In genomic region chr17:75366432-75366831, GRCh38 we compare ENCODE assay signal across 1 cellular context.
TF ChIP-seq lines count a peak whose summit lies in the region.

No MANE protein-coding gene starts in this region.

TF ChIP-seq in HEK293, 187 proteins besides CTCF, POLR2A, EP300 and RAD21 (continues in another document):
- TF ChIP-seq KLF7 (tag by site-specific recombination; IDR thresholded peaks at IDR 0.05; ENCODE audit: borderline replicate concordance) (no peak), PRDM10 (tag by site-specific recombination; IDR thresholded peaks at IDR 0.05) (no peak), RBAK (tag by site-specific recombination; IDR thresholded peaks at IDR 0.05) (no peak), ZNF510 (tag by site-specific recombination; IDR thresholded peaks at IDR 0.05; ENCODE audit: insufficient replicate concordance) (no peak), ZNF354C (tag by site-specific recombination; IDR thresholded peaks at IDR 0.05; ENCODE audit: borderline replicate concordance, low read depth) (no peak), ZNF610 (tag by site-specific recombination; IDR thresholded peaks at IDR 0.05; ENCODE audit: borderline replicate concordance) (no peak), ZSCAN4 (tag by site-specific recombination; IDR thresholded peaks at IDR 0.05) (no peak), ZNF837 (tag by site-specific recombination; IDR thresholded peaks at IDR 0.05) (no peak), WT1 (tag by site-specific recombination; IDR thresholded peaks at IDR 0.05) (0 out of 2 replicates have a peak, but pooled peaks have one; percentile 23), ZNF792 (tag by site-specific recombination; IDR thresholded peaks at IDR 0.05) (no peak), ZNF621 (tag by site-specific recombination; IDR thresholded peaks at IDR 0.05) (no peak), ZNF239 (tag by site-specific recombination; IDR thresholded peaks at IDR 0.05) (no peak), YY2 (tag by site-specific recombination; IDR thresholded peaks at IDR 0.05) (no peak), ZNF555 (tag by site-specific recombination; conservative IDR thresholded peaks at IDR 0.05) (no peak), SP7 (tag by site-specific recombination; IDR thresholded peaks at IDR 0.05) (no peak), FEZF1 (tag by site-specific recombination; IDR thresholded peaks at IDR 0.05) (no peak), ZNF174 (tag by site-specific recombination; IDR thresholded peaks at IDR 0.05) (no peak), ZNF23 (tag by site-specific recombination; IDR thresholded peaks at IDR 0.05; ENCODE audit: borderline replicate concordance) (no peak), TRIM28 (IDR thresholded peaks at IDR 0.05; ENCODE audit: borderline replicate concordance, low read length) (no peak), OSR2 (tag by site-specific recombination; IDR thresholded peaks at IDR 0.05) (peak; percentile 45; the same call in 1 of the 2 replicates), ZNF292 (tag by site-specific recombination; IDR thresholded peaks at IDR 0.05; ENCODE audit: borderline replicate concordance, low read depth) (no peak), ZNF404 (tag by site-specific recombination; IDR thresholded peaks at IDR 0.05) (no peak), ZSCAN16 (tag by site-specific recombination; IDR thresholded peaks at IDR 0.05) (no peak), ZFP41 (tag by site-specific recombination; IDR thresholded peaks at IDR 0.05; ENCODE audit: borderline replicate concordance) (no peak), ZNF223 (tag by site-specific recombination; IDR thresholded peaks at IDR 0.05) (no peak), ZNF626 (tag by site-specific recombination; IDR thresholded peaks at IDR 0.05) (no peak), BCL11B (tag by site-specific recombination; IDR thresholded peaks at IDR 0.05; ENCODE audit: low read depth) (no peak), HOXC10 (CRISPR knock-in tag; IDR thresholded peaks at IDR 0.05) (no peak), ZNF221 (tag by site-specific recombination; IDR thresholded peaks at IDR 0.05; ENCODE audit: borderline replicate concordance) (no peak), ZNF560 (tag by site-specific recombination; IDR thresholded peaks at IDR 0.05; ENCODE audit: borderline replicate concordance) (no peak), GLIS1 (tag by site-specific recombination; IDR thresholded peaks at IDR 0.05) (peak; percentile 83), ZNF513 (tag by site-specific recombination; IDR thresholded peaks at IDR 0.05) (no peak), ZFHX2 (tag by site-specific recombination; conservative IDR thresholded peaks at IDR 0.05) (peak; percentile 19; the same call in 1 of the 2 replicates), ZIC2 (tag by site-specific recombination; IDR thresholded peaks at IDR 0.05) (no peak), ZNF530 (tag by site-specific recombination; IDR thresholded peaks at IDR 0.05; ENCODE audit: low read depth) (no peak), KLF1 (tag by site-specific recombination; IDR thresholded peaks at IDR 0.05) (peak; percentile 57), OVOL3 (tag by site-specific recombination; IDR thresholded peaks at IDR 0.05) (no peak), ZNF777 (tag by site-specific recombination; IDR thresholded peaks at IDR 0.05; ENCODE audit: borderline replicate concordance) (no peak), GLI2 (tag by site-specific recombination; IDR thresholded peaks at IDR 0.05; ENCODE audit: borderline replicate concordance, low read depth) (no peak), ZNF707 (tag by site-specific recombination; IDR thresholded peaks at IDR 0.05) (no peak), EGR2 (tag by site-specific recombination; IDR thresholded peaks at IDR 0.05; ENCODE audit: low read depth) (peak; percentile 57), ZNF121 (tag by site-specific recombination; IDR thresholded peaks at IDR 0.05) (no peak), ATF2 (tag by site-specific recombination; IDR thresholded peaks at IDR 0.05; ENCODE audit: low read depth) (no peak), ZNF341 (tag by site-specific recombination; IDR thresholded peaks at IDR 0.05; ENCODE audit: low read depth) (no peak)
- TF ChIP-seq, protein P1, sequence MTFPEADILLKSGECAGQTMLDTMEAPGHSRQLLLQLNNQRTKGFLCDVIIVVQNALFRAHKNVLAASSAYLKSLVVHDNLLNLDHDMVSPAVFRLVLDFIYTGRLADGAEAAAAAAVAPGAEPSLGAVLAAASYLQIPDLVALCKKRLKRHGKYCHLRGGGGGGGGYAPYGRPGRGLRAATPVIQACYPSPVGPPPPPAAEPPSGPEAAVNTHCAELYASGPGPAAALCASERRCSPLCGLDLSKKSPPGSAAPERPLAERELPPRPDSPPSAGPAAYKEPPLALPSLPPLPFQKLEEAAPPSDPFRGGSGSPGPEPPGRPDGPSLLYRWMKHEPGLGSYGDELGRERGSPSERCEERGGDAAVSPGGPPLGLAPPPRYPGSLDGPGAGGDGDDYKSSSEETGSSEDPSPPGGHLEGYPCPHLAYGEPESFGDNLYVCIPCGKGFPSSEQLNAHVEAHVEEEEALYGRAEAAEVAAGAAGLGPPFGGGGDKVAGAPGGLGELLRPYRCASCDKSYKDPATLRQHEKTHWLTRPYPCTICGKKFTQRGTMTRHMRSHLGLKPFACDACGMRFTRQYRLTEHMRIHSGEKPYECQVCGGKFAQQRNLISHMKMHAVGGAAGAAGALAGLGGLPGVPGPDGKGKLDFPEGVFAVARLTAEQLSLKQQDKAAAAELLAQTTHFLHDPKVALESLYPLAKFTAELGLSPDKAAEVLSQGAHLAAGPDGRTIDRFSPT (tag by site-specific recombination; IDR thresholded peaks at IDR 0.05) = peak; percentile 33; the same call in 1 of the 2 replicates
- TF ChIP-seq, protein P2, sequence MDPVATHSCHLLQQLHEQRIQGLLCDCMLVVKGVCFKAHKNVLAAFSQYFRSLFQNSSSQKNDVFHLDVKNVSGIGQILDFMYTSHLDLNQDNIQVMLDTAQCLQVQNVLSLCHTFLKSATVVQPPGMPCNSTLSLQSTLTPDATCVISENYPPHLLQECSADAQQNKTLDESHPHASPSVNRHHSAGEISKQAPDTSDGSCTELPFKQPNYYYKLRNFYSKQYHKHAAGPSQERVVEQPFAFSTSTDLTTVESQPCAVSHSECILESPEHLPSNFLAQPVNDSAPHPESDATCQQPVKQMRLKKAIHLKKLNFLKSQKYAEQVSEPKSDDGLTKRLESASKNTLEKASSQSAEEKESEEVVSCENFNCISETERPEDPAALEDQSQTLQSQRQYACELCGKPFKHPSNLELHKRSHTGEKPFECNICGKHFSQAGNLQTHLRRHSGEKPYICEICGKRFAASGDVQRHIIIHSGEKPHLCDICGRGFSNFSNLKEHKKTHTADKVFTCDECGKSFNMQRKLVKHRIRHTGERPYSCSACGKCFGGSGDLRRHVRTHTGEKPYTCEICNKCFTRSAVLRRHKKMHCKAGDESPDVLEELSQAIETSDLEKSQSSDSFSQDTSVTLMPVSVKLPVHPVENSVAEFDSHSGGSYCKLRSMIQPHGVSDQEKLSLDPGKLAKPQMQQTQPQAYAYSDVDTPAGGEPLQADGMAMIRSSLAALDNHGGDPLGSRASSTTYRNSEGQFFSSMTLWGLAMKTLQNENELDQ (tag by site-specific recombination; IDR thresholded peaks at IDR 0.05; ENCODE audit: low read depth) = no peak
- TF ChIP-seq, protein P3, sequence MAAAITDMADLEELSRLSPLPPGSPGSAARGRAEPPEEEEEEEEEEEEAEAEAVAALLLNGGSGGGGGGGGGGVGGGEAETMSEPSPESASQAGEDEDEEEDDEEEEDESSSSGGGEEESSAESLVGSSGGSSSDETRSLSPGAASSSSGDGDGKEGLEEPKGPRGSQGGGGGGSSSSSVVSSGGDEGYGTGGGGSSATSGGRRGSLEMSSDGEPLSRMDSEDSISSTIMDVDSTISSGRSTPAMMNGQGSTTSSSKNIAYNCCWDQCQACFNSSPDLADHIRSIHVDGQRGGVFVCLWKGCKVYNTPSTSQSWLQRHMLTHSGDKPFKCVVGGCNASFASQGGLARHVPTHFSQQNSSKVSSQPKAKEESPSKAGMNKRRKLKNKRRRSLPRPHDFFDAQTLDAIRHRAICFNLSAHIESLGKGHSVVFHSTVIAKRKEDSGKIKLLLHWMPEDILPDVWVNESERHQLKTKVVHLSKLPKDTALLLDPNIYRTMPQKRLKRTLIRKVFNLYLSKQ (tag by site-specific recombination; IDR thresholded peaks at IDR 0.05; ENCODE audit: borderline replicate concordance) = no peak
- TF ChIP-seq, protein P4, sequence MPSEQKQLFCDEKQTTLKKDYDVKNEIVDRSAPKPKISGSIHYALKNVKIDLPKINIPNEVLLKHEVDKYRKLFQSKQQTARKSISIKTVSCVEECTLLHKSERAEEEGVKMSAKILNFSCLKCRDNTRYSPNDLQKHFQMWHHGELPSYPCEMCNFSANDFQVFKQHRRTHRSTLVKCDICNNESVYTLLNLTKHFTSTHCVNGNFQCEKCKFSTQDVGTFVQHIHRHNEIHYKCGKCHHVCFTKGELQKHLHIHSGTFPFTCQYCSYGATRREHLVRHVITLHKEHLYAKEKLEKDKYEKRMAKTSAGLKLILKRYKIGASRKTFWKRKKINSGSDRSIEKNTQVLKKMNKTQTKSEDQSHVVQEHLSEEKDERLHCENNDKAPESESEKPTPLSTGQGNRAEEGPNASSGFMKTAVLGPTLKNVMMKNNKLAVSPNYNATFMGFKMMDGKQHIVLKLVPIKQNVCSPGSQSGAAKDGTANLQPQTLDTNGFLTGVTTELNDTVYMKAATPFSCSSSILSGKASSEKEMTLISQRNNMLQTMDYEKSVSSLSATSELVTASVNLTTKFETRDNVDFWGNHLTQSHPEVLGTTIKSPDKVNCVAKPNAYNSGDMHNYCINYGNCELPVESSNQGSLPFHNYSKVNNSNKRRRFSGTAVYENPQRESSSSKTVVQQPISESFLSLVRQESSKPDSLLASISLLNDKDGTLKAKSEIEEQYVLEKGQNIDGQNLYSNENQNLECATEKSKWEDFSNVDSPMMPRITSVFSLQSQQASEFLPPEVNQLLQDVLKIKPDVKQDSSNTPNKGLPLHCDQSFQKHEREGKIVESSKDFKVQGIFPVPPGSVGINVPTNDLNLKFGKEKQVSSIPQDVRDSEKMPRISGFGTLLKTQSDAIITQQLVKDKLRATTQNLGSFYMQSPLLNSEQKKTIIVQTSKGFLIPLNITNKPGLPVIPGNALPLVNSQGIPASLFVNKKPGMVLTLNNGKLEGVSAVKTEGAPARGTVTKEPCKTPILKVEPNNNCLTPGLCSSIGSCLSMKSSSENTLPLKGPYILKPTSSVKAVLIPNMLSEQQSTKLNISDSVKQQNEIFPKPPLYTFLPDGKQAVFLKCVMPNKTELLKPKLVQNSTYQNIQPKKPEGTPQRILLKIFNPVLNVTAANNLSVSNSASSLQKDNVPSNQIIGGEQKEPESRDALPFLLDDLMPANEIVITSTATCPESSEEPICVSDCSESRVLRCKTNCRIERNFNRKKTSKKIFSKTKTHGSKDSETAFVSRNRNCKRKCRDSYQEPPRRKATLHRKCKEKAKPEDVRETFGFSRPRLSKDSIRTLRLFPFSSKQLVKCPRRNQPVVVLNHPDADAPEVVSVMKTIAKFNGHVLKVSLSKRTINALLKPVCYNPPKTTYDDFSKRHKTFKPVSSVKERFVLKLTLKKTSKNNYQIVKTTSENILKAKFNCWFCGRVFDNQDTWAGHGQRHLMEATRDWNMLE (tag by site-specific recombination; conservative IDR thresholded peaks at IDR 0.05; ENCODE audit: low read depth) = no peak
